In the genomic region with DNA sequence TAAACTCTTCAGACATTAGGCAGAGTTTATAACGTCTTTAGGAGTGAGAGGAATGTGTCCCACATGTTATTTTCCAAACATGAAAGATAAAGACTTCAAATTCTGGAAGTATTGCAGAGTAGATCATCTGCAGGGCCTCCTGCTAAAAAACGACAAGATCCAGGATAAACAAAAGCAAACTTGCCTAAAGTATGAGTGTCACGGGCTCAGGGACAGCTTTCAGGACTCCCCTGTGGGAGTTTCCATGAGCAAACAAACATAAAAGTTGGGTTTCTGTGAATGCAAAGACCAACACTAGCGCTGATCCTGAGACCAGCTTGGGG, we compare ENCODE assay signal across 16 cellular contexts.
"Had no signal": no experiment of that assay in that cellular context is flagged by ENCODE, and none has a peak within 500 bp of the region (broad histone marks: within the 10 kb centered on the region; RNA-seq: fewer than 3 reads in every experiment).

No MANE protein-coding gene starts in this region.

- H3K36me3 ChIP-seq: gastrocnemius medialis, neutrophil, right atrium auricular region, stomach, thoracic aorta, transverse colon had no signal

- DNase-seq: effector memory CD8-positive, alpha-beta T cell; erythroblast; gastrocnemius medialis; immature natural killer cell; mesendoderm; naive thymus-derived CD4-positive, alpha-beta T cell; posterior cingulate gyrus; small intestine; stimulated activated CD4-positive, alpha-beta T cell treated with anti-CD3 and anti-CD28 coated beads, Interleukin-12 subunit alpha, Interleukin-12 subunit beta, amount 100 ng/mL, for 4 hours; stimulated activated naive CD4-positive, alpha-beta T cell; stomach; substantia nigra; transverse colon had no signal

- H3K27ac ChIP-seq: gastrocnemius medialis, neutrophil, right atrium auricular region, stomach, thoracic aorta, transverse colon had no signal

- H3K4me1 ChIP-seq: gastrocnemius medialis, right atrium auricular region, stomach, transverse colon had no signal

- H3K4me3 ChIP-seq: gastrocnemius medialis, right atrium auricular region, stomach, thoracic aorta, transverse colon had no signal

- H3K9me3 ChIP-seq: gastrocnemius medialis, neutrophil, right atrium auricular region, stomach, thoracic aorta, transverse colon had no signal

- H3K27me3 ChIP-seq: gastrocnemius medialis, neutrophil, right atrium auricular region, stomach, transverse colon had no signal
